Comparison of ENCODE assay signal across 20 cellular contexts in genomic region chr3:187845826-187846225, GRCh38.
DNase-seq lines count a peak whose midpoint lies in the region; ATAC-seq, FAIRE-seq and TF ChIP-seq lines count a peak whose summit lies in the region.
"Had no signal": no experiment of that assay in that cellular context is flagged by ENCODE, and none has a peak within 500 bp of the region (broad histone marks: within the 10 kb centered on the region; RNA-seq: fewer than 3 reads in every experiment).

No MANE protein-coding gene starts in this region.

- H3K56ac ChIP-seq in H1 (replicated peaks; ENCODE audit: insufficient read length, low read depth, low read length): no peak overlapping the region

- no peak for ATAC-seq in SK-N-SH treated with all-trans-retinoic acid at 6 μM for 48 hours
- ATAC-seq: A549; CD8-positive, alpha-beta T cell had no signal

- H3K27me3 ChIP-seq in SK-N-SH (ENCODE audit: insufficient read depth) (no peaks in the 10 kb centered on the region), H1 (replicated peaks in 1 of 4; ENCODE audit: control insufficient read depth in 3 of 4, extremely low read depth in 1 of 4, insufficient read depth in 3 of 4, low read length in 3 of 4) (no peaks in the 10 kb centered on the region)
- H3K27me3 ChIP-seq: BLaER1 treated with 17β-estradiol and CSF1 and Interleukin-3, amounts not matched to agents 10 nM and 100 nM had no signal

- H3K9ac ChIP-seq in SK-N-SH: no peak overlapping the region
- H3K9ac ChIP-seq in H1 (replicated peaks in 1 of 4; ENCODE audit: extremely low read depth in 1 of 4, low read depth in 3 of 4, low read length in 3 of 4): no peak overlapping the region
- H3K9ac ChIP-seq: BLaER1 treated with 17β-estradiol and CSF1 and Interleukin-3, amounts not matched to agents 10 nM and 100 nM had no signal

- TF ChIP-seq EP300 in SK-N-SH (IDR thresholded peaks at IDR 0.05; ENCODE audit: borderline replicate concordance in 1 of 2, low read depth in 1 of 2, low read length in 1 of 2) (no peak), H1 (IDR thresholded peaks at IDR 0.05; ENCODE audit: borderline replicate concordance in 1 of 2, low read depth in 2 of 2, low read length in 2 of 2) (no peak)

- H3K4me2 ChIP-seq in SK-N-SH (no peak overlapping the region), H1 (ENCODE audit: insufficient read depth in 1 of 2, low read depth in 2 of 2, low read length in 2 of 2) (no peak overlapping the region)
- H3K4me2 ChIP-seq: A549; BLaER1 treated with 17β-estradiol and CSF1 and Interleukin-3, amounts not matched to agents 10 nM and 100 nM had no signal

- no peaks in the 10 kb centered on the region; the same call in 1 of the 2 replicates for H3K23me2 ChIP-seq in H1 (ENCODE audit: low read depth, low read length)

- TF ChIP-seq POLR2A in H1 (IDR thresholded peaks at IDR 0.05; ENCODE audit: control extremely low read depth in 1 of 2, low read depth in 2 of 2, low read length in 2 of 2): no peak

- CTCF ChIA-PET in SK-N-SH (lab: Yijun Ruan, JAX): no interaction called here
- CTCF ChIA-PET in HEK293 (lab: Yijun Ruan, JAX): no interaction called here
- CTCF ChIA-PET in H1 (lab: Charles Lee; ENCODE audit: partially characterized antibody): no interaction called here

- no peak overlapping the region for H3K27ac ChIP-seq in SK-N-SH (ENCODE audit: low read depth in 2 of 2, low read length in 1 of 2)
- no peak overlapping the region for H3K27ac ChIP-seq in HEK293 (ENCODE audit: extremely low read depth, low read depth, low read length)
- H3K27ac ChIP-seq in H1 (ENCODE audit: low read depth, low read length): no peak overlapping the region
- H3K27ac ChIP-seq: 22Rv1; A549; BLaER1 treated with 17β-estradiol and CSF1 and Interleukin-3, amounts not matched to agents 10 nM and 100 nM; C4-2B had no signal

- no peak overlapping the region for H2BK12ac ChIP-seq in H1 (ENCODE audit: low read depth, low read length)

- H3K4ac ChIP-seq in H1 (replicated peaks; ENCODE audit: insufficient read length, low read depth, low read length): no peak overlapping the region

- 36% methylated on average over 4 of the region's 4 CpGs for WGBS in SK-N-SH (ENCODE audit: low lambda C conversion rate)
- 85% methylated on average over 4 of the region's 4 CpGs; no CpG with 5 or more reads in 1 of the 2 experiments for WGBS in H1 (ENCODE audit: extremely low coverage in 1 of 2, insufficient coverage in 1 of 2, insufficient read length in 1 of 2, insufficient replicate concordance in 2 of 2, low coverage in 1 of 2, low lambda C conversion rate in 2 of 2, missing lambda C conversion rate in 1 of 2), 2 experiments

- peak overlapping the region; percentile 56; the same call in 1 of the 2 replicates for H2AFZ ChIP-seq in SK-N-SH (ENCODE audit: low read depth)
- H2AFZ ChIP-seq in H1 (ENCODE audit: low read length): no peak overlapping the region

- no peak overlapping the region for H3K23ac ChIP-seq in H1 (ENCODE audit: insufficient read length)

- no peak overlapping the region for H4K5ac ChIP-seq in H1 (ENCODE audit: insufficient read length, low read depth, low read length)

- H3K9me3 ChIP-seq in SK-N-SH (no peaks in the 10 kb centered on the region), HEK293 (ENCODE audit: control insufficient read depth, insufficient read depth, low read depth, low read length) (no peaks in the 10 kb centered on the region), H1 (ENCODE audit: insufficient read depth in 2 of 2, low read depth in 1 of 2, low read length in 1 of 2) (no peaks in the 10 kb centered on the region)
- H3K9me3 ChIP-seq: A549, Caco-2 had no signal

- POLR2A ChIA-PET in SK-N-SH (lab: Yijun Ruan, JAX): no interaction called here
- POLR2A ChIA-PET in HEK293 (lab: Yijun Ruan, JAX): no interaction called here
- POLR2A ChIA-PET in H1 (lab: Charles Lee; ENCODE audit: partially characterized antibody): no interaction called here

- H4K91ac ChIP-seq in H1 (replicated peaks; ENCODE audit: insufficient read length, low read length): no peak overlapping the region

- no peaks in the 10 kb centered on the region for H3K4me1 ChIP-seq in SK-N-SH (ENCODE audit: control insufficient read depth in 1 of 2, insufficient read depth in 2 of 2, low read depth in 1 of 2, low read length in 1 of 2)
- H3K4me1 ChIP-seq in HEK293 (ENCODE audit: control insufficient read depth, insufficient read depth, low read length): no peaks in the 10 kb centered on the region
- no peaks in the 10 kb centered on the region for H3K4me1 ChIP-seq in H1 (replicated peaks in 1 of 4; ENCODE audit: control insufficient read depth in 3 of 4, insufficient read depth in 4 of 4, low read length in 3 of 4)

- H3K4me3 ChIP-seq in SK-N-SH (ENCODE audit: low read depth in 2 of 2, low read length in 1 of 2) (no peak overlapping the region), HEK293 (ENCODE audit: low read depth, low read length) (no peak overlapping the region), H1 (ENCODE audit: extremely low read depth in 1 of 4, insufficient read depth in 2 of 4, low read depth in 3 of 4, low read length in 4 of 4) (no peak overlapping the region)
- H3K4me3 ChIP-seq: A549; BLaER1 treated with 17β-estradiol and CSF1 and Interleukin-3, amounts not matched to agents 10 nM and 100 nM had no signal

- H4K20me1 ChIP-seq in SK-N-SH (ENCODE audit: insufficient read depth) (no peaks in the 10 kb centered on the region), H1 (replicated peaks in 1 of 2; ENCODE audit: control insufficient read depth in 1 of 2, insufficient read depth in 2 of 2, low read length in 2 of 2) (no peaks in the 10 kb centered on the region)
- H4K20me1 ChIP-seq: BLaER1 treated with 17β-estradiol and CSF1 and Interleukin-3, amounts not matched to agents 10 nM and 100 nM had no signal

- H4K8ac ChIP-seq in H1 (ENCODE audit: extremely low read depth, insufficient read depth, low read length): no peak overlapping the region

- FAIRE-seq in H1 (lab: Jason Lieb, UNC): no peak
- FAIRE-seq: A549, D721Med, G401.6, GM12891, GM19239 had no signal

- DNase-seq in SK-N-SH (no peak), H1 (ENCODE audit: low read depth in 1 of 2, low spot score in 2 of 2) (no peak), amygdala (lab: John Stamatoyannopoulos, UW) (no peak)
- DNase-seq: AML-193; Caco-2; Calu3; CD4-positive, alpha-beta T cell; CD8-positive, alpha-beta T cell; DMS79 treated with DMSO at 0.1 percent for 48 hours; GF-D8 had no signal

- H2BK15ac ChIP-seq in H1 (ENCODE audit: low read length): no peak overlapping the region

- no peak overlapping the region for H2BK20ac ChIP-seq in H1 (ENCODE audit: low read length)

- H2AK5ac ChIP-seq in H1 (ENCODE audit: low read depth, low read length): peak overlapping the region; percentile 84; the same call in 1 of the 2 replicates

- no peak for TF ChIP-seq RAD21 in SK-N-SH (IDR thresholded peaks at IDR 0.05; ENCODE audit: low read length)
- TF ChIP-seq RAD21 in H1 (IDR thresholded peaks at IDR 0.05 in 1 of 2, conservative IDR thresholded peaks at IDR 0.05 in 1 of 2; ENCODE audit: low read depth in 2 of 2, low read length in 2 of 2): no peak

- H3K14ac ChIP-seq in H1 (ENCODE audit: insufficient read length): no peak overlapping the region

- no peaks in the 10 kb centered on the region for H3F3A ChIP-seq in SK-N-SH (replicated peaks; ENCODE audit: insufficient read depth)

- TF ChIP-seq CTCF in SK-N-SH (IDR thresholded peaks at IDR 0.05) (no peak), HEK293 (tag by site-specific recombination; IDR thresholded peaks at IDR 0.05) (no peak), H1 (IDR thresholded peaks at IDR 0.05; ENCODE audit: control extremely low read depth in 1 of 3, insufficient read depth in 1 of 3, low read depth in 1 of 3, low read length in 3 of 3) (no peak)

- H2BK5ac ChIP-seq in H1 (ENCODE audit: low read depth, low read length): no peak overlapping the region

- no peak overlapping the region for H2BK120ac ChIP-seq in H1 (replicated peaks; ENCODE audit: low read depth, low read length)

- H3K9me2 ChIP-seq in SK-N-SH: no peaks in the 10 kb centered on the region

- H3K79me2 ChIP-seq in SK-N-SH (ENCODE audit: insufficient read depth): no peaks in the 10 kb centered on the region
- H3K79me2 ChIP-seq in H1 (ENCODE audit: control insufficient read depth in 1 of 2, insufficient read depth in 2 of 2, low read length in 2 of 2): no peaks in the 10 kb centered on the region

- H3K36me3 ChIP-seq in SK-N-SH (replicated peaks in 1 of 2; ENCODE audit: control insufficient read depth in 1 of 2, insufficient read depth in 2 of 2, low read length in 1 of 2) (no peaks in the 10 kb centered on the region), HEK293 (ENCODE audit: control insufficient read depth in 2 of 2, insufficient read depth in 1 of 2, low read length in 2 of 2) (no peaks in the 10 kb centered on the region), H1 (ENCODE audit: control insufficient read depth in 2 of 4, insufficient read depth in 4 of 4, low read length in 3 of 4) (no peaks in the 10 kb centered on the region)
- H3K36me3 ChIP-seq: BLaER1 treated with 17β-estradiol and CSF1 and Interleukin-3, amounts not matched to agents 10 nM and 100 nM had no signal

- H3K18ac ChIP-seq in H1 (ENCODE audit: extremely low read depth, low read length): no peak overlapping the region

- no peaks in the 10 kb centered on the region for H3K79me1 ChIP-seq in H1 (ENCODE audit: low read depth, low read length)

TF ChIP-seq in SK-N-SH, 30 proteins besides CTCF, POLR2A, EP300 and RAD21 (continues in another document):
- no peak for TF ChIP-seq CHD2 (IDR thresholded peaks at IDR 0.05; ENCODE audit: low read length, partially characterized antibody)
- no peak for TF ChIP-seq ELF1 (IDR thresholded peaks at IDR 0.05)
- no peak for TF ChIP-seq GABPA (IDR thresholded peaks at IDR 0.05; ENCODE audit: low read depth)
- TF ChIP-seq TCF12 (IDR thresholded peaks at IDR 0.05): no peak

TF ChIP-seq in SK-N-SH treated with all-trans-retinoic acid at 6 μM for 48 hours, 23 proteins besides CTCF, POLR2A, EP300 and RAD21 (continues in another document):
- no peak for TF ChIP-seq ARNTL (CRISPR knock-in tag; IDR thresholded peaks at IDR 0.05; ENCODE audit: borderline replicate concordance, low read depth)

TF ChIP-seq in HEK293, 187 proteins besides CTCF, POLR2A, EP300 and RAD21:
- TF ChIP-seq ZNF292 (tag by site-specific recombination; IDR thresholded peaks at IDR 0.05; ENCODE audit: borderline replicate concordance, low read depth): no peak
- TF ChIP-seq ZNF366 (tag by site-specific recombination; conservative IDR thresholded peaks at IDR 0.05): peak; percentile 51; the same call in 1 of the 2 replicates

TF ChIP-seq in H1, 55 proteins besides CTCF, POLR2A, EP300 and RAD21 (continues in another document):
- TF ChIP-seq CHD2 (IDR thresholded peaks at IDR 0.05; ENCODE audit: low read length): no peak
- no peak for TF ChIP-seq E2F6 (IDR thresholded peaks at IDR 0.05)
- no peak for TF ChIP-seq ZNF274 (IDR thresholded peaks at IDR 0.05; ENCODE audit: borderline replicate concordance, extremely low read depth, low read length)
- TF ChIP-seq ASH2L (IDR thresholded peaks at IDR 0.05; ENCODE audit: low read length): no peak
- no peak for TF ChIP-seq RXRA (IDR thresholded peaks at IDR 0.05; ENCODE audit: insufficient read depth, low read depth, low read length)
